ENCODE assay signal across 1 cellular context in the genomic region with DNA sequence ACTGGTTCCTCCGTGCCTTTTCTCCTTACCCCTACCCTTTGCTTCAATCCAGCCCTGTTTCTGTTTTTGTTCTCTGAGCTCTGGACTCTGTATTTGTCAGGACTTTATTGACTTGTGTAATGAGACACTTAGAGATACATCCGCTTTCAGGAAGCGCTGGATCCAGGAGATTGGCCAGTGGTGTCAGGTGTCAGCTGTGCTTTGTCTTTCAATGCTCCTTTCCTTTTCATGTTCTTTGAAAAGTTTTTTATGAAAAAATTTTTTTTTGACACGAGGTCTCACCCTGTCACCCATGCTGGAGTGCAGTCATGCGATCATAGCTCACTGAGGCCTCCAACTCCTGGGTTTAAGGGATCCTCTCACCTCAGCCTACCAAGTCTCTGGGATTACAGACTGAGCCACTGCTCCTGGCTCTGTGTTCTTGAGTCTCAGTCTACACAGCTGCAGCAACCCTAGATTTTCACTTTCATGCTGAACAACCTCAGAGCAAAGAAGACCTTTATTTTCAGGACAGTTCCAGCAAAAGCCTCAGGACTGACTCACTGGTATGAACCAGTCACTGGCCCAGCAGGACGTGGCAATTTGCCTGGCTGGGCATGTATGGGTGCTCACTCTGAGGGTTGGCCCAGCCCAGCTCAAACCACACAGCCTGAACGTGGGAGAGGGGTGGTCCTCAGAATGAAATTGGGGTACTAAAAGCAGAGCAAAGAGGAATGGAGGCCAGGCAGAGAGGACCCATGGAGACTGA.
TF ChIP-seq lines count a peak whose summit lies in the region.

No MANE protein-coding gene starts in this region.

TF ChIP-seq in HepG2, 621 proteins besides CTCF, POLR2A, EP300 and RAD21 (continued from another document and continues in another):
- TF ChIP-seq, protein P1, sequence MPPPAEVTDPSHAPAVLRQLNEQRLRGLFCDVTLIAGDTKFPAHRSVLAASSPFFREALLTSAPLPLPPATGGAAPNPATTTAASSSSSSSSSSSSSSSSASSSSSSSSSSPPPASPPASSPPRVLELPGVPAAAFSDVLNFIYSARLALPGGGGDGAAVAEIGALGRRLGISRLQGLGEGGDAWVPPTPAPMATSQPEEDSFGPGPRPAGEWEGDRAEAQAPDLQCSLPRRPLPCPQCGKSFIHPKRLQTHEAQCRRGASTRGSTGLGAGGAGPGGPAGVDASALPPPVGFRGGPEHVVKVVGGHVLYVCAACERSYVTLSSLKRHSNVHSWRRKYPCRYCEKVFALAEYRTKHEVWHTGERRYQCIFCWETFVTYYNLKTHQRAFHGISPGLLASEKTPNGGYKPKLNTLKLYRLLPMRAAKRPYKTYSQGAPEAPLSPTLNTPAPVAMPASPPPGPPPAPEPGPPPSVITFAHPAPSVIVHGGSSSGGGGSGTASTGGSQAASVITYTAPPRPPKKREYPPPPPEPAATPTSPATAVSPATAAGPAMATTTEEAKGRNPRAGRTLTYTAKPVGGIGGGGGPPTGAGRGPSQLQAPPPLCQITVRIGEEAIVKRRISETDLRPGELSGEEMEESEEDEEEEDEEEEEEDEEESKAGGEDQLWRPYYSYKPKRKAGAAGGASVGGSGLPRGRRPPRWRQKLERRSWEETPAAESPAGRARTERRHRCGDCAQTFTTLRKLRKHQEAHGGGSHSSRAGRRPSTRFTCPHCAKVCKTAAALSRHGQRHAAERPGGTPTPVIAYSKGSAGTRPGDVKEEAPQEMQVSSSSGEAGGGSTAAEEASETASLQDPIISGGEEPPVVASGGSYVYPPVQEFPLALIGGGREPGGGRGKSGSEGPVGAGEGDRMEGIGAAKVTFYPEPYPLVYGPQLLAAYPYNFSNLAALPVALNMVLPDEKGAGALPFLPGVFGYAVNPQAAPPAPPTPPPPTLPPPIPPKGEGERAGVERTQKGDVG (CRISPR knock-in tag; IDR thresholded peaks at IDR 0.05; ENCODE audit: borderline replicate concordance), result no peak
- peak; percentile 100 for TF ChIP-seq ZNF329 (CRISPR knock-in tag; IDR thresholded peaks at IDR 0.05; ENCODE audit: low read depth)
- TF ChIP-seq TAF15 (IDR thresholded peaks at IDR 0.05; ENCODE audit: low read depth, low read length, poor library complexity, severe bottlenecking), result no peak
- no peak for TF ChIP-seq KDM4B (CRISPR knock-in tag; IDR thresholded peaks at IDR 0.05)
- no peak for TF ChIP-seq ZSCAN20 (CRISPR knock-in tag; IDR thresholded peaks at IDR 0.05; ENCODE audit: borderline replicate concordance)
- TF ChIP-seq, protein P2, sequence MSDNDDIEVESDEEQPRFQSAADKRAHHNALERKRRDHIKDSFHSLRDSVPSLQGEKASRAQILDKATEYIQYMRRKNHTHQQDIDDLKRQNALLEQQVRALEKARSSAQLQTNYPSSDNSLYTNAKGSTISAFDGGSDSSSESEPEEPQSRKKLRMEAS (IDR thresholded peaks at IDR 0.05), result no peak
- TF ChIP-seq CENPT (CRISPR knock-in tag; IDR thresholded peaks at IDR 0.05; ENCODE audit: low read depth), result no peak
- TF ChIP-seq, protein P3, sequence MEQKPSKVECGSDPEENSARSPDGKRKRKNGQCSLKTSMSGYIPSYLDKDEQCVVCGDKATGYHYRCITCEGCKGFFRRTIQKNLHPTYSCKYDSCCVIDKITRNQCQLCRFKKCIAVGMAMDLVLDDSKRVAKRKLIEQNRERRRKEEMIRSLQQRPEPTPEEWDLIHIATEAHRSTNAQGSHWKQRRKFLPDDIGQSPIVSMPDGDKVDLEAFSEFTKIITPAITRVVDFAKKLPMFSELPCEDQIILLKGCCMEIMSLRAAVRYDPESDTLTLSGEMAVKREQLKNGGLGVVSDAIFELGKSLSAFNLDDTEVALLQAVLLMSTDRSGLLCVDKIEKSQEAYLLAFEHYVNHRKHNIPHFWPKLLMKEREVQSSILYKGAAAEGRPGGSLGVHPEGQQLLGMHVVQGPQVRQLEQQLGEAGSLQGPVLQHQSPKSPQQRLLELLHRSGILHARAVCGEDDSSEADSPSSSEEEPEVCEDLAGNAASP (CRISPR knock-in tag; IDR thresholded peaks at IDR 0.05; ENCODE audit: borderline replicate concordance), result no peak
- no peak for TF ChIP-seq TBL1XR1 (IDR thresholded peaks at IDR 0.05; ENCODE audit: borderline replicate concordance, low read length, partially characterized antibody)
- no peak for TF ChIP-seq ZNF644 (CRISPR knock-in tag; IDR thresholded peaks at IDR 0.05; ENCODE audit: low read depth)
- no peak for TF ChIP-seq PLRG1 (conservative IDR thresholded peaks at IDR 0.05)
- TF ChIP-seq TCF7 (IDR thresholded peaks at IDR 0.05; ENCODE audit: low read depth), result peak; percentile 55
- TF ChIP-seq AHR (CRISPR knock-in tag; IDR thresholded peaks at IDR 0.05), result no peak
- TF ChIP-seq ZNF713 (CRISPR knock-in tag; IDR thresholded peaks at IDR 0.05), result no peak
- TF ChIP-seq, protein P4, sequence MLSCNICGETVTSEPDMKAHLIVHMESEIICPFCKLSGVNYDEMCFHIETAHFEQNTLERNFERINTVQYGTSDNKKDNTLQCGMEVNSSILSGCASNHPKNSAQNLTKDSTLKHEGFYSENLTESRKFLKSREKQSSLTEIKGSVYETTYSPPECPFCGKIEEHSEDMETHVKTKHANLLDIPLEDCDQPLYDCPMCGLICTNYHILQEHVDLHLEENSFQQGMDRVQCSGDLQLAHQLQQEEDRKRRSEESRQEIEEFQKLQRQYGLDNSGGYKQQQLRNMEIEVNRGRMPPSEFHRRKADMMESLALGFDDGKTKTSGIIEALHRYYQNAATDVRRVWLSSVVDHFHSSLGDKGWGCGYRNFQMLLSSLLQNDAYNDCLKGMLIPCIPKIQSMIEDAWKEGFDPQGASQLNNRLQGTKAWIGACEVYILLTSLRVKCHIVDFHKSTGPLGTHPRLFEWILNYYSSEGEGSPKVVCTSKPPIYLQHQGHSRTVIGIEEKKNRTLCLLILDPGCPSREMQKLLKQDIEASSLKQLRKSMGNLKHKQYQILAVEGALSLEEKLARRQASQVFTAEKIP (CRISPR knock-in tag; IDR thresholded peaks at IDR 0.05; ENCODE audit: borderline replicate concordance), result no peak
- TF ChIP-seq ATM (IDR thresholded peaks at IDR 0.05; ENCODE audit: borderline replicate concordance), result no peak
- TF ChIP-seq THYN1 (CRISPR knock-in tag; IDR thresholded peaks at IDR 0.05; ENCODE audit: borderline replicate concordance, low read depth), result no peak
- no peak for TF ChIP-seq ZNF138 (CRISPR knock-in tag; IDR thresholded peaks at IDR 0.05; ENCODE audit: low read depth)
- no peak for TF ChIP-seq YEATS4 (CRISPR knock-in tag; IDR thresholded peaks at IDR 0.05; ENCODE audit: borderline replicate concordance)
- TF ChIP-seq SP4 (CRISPR knock-in tag; IDR thresholded peaks at IDR 0.05), result no peak
- TF ChIP-seq FIP1L1 (IDR thresholded peaks at IDR 0.05; ENCODE audit: borderline replicate concordance, insufficient read depth, low read depth, low read length), result no peak
- TF ChIP-seq ZMYM4 (CRISPR knock-in tag; IDR thresholded peaks at IDR 0.05), result 0 out of 2 replicates have a peak, but pooled peaks have one; percentile 22
- TF ChIP-seq KAT2B (IDR thresholded peaks at IDR 0.05; ENCODE audit: borderline replicate concordance, low read depth, low read length), result no peak
- TF ChIP-seq HOXD1 (CRISPR knock-in tag; IDR thresholded peaks at IDR 0.05), result no peak; the same call in 1 of the 2 replicates
- no peak for TF ChIP-seq ZBTB7B (CRISPR knock-in tag; IDR thresholded peaks at IDR 0.05)
- no peak for TF ChIP-seq TOPORS (CRISPR knock-in tag; IDR thresholded peaks at IDR 0.05)
- TF ChIP-seq, protein P5, sequence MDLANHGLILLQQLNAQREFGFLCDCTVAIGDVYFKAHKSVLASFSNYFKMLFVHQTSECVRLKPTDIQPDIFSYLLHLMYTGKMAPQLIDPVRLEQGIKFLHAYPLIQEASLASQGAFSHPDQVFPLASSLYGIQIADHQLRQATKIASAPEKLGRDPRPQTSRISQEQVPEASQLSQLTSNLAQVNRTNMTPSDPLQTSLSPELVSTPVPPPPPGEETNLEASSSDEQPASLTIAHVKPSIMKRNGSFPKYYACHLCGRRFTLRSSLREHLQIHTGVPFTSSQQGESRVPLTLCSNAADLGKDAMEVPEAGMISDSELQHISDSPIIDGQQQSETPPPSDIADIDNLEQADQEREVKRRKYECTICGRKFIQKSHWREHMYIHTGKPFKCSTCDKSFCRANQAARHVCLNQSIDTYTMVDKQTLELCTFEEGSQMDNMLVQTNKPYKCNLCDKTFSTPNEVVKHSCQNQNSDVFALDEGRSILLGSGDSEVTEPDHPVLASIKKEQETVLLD (CRISPR knock-in tag; IDR thresholded peaks at IDR 0.05; ENCODE audit: low read depth), result no peak
- TF ChIP-seq ZNF629 (CRISPR knock-in tag; conservative IDR thresholded peaks at IDR 0.05), result 0 out of 2 replicates have a peak, but pooled peaks have one; percentile 22
- no peak for TF ChIP-seq NR2C2 (CRISPR knock-in tag; IDR thresholded peaks at IDR 0.05; ENCODE audit: borderline replicate concordance)
- no peak for TF ChIP-seq ZFY (CRISPR knock-in tag; IDR thresholded peaks at IDR 0.05)
- no peak for TF ChIP-seq ZNF343 (CRISPR knock-in tag; IDR thresholded peaks at IDR 0.05)
- TF ChIP-seq FOSL1 (CRISPR knock-in tag; IDR thresholded peaks at IDR 0.05; ENCODE audit: borderline replicate concordance), result no peak
- no peak; the same call in 1 of the 2 replicates for TF ChIP-seq KAT8 (CRISPR knock-in tag; IDR thresholded peaks at IDR 0.05)
- no peak for TF ChIP-seq ZNF615 (CRISPR knock-in tag; IDR thresholded peaks at IDR 0.05; ENCODE audit: borderline replicate concordance)
- no peak for TF ChIP-seq ZNF136 (CRISPR knock-in tag; IDR thresholded peaks at IDR 0.05; ENCODE audit: low read depth)
- TF ChIP-seq ZNF432 (CRISPR knock-in tag; IDR thresholded peaks at IDR 0.05; ENCODE audit: borderline replicate concordance), result no peak
- no peak for TF ChIP-seq RFX5 (IDR thresholded peaks at IDR 0.05; ENCODE audit: low read depth, low read length)
- TF ChIP-seq ZNF619 (CRISPR knock-in tag; IDR thresholded peaks at IDR 0.05), result no peak
- TF ChIP-seq, protein P6, sequence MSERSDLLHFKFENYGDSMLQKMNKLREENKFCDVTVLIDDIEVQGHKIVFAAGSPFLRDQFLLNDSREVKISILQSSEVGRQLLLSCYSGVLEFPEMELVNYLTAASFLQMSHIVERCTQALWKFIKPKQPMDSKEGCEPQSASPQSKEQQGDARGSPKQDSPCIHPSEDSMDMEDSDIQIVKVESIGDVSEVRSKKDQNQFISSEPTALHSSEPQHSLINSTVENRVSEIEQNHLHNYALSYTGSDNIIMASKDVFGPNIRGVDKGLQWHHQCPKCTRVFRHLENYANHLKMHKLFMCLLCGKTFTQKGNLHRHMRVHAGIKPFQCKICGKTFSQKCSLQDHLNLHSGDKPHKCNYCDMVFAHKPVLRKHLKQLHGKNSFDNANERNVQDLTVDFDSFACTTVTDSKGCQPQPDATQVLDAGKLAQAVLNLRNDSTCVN (CRISPR knock-in tag; IDR thresholded peaks at IDR 0.05; ENCODE audit: borderline replicate concordance), result no peak
- TF ChIP-seq, protein P7, sequence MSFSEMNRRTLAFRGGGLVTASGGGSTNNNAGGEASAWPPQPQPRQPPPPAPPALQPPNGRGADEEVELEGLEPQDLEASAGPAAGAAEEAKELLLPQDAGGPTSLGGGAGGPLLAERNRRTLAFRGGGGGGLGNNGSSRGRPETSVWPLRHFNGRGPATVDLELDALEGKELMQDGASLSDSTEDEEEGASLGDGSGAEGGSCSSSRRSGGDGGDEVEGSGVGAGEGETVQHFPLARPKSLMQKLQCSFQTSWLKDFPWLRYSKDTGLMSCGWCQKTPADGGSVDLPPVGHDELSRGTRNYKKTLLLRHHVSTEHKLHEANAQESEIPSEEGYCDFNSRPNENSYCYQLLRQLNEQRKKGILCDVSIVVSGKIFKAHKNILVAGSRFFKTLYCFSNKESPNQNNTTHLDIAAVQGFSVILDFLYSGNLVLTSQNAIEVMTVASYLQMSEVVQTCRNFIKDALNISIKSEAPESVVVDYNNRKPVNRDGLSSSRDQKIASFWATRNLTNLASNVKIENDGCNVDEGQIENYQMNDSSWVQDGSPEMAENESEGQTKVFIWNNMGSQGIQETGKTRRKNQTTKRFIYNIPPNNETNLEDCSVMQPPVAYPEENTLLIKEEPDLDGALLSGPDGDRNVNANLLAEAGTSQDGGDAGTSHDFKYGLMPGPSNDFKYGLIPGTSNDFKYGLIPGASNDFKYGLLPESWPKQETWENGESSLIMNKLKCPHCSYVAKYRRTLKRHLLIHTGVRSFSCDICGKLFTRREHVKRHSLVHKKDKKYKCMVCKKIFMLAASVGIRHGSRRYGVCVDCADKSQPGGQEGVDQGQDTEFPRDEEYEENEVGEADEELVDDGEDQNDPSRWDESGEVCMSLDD (CRISPR knock-in tag; IDR thresholded peaks at IDR 0.05; ENCODE audit: borderline replicate concordance), result no peak
- TF ChIP-seq ZSCAN25 (CRISPR knock-in tag; IDR thresholded peaks at IDR 0.05), result no peak
- TF ChIP-seq ZNF34 (CRISPR knock-in tag; IDR thresholded peaks at IDR 0.05; ENCODE audit: borderline replicate concordance), result no peak
- TF ChIP-seq, protein P8, sequence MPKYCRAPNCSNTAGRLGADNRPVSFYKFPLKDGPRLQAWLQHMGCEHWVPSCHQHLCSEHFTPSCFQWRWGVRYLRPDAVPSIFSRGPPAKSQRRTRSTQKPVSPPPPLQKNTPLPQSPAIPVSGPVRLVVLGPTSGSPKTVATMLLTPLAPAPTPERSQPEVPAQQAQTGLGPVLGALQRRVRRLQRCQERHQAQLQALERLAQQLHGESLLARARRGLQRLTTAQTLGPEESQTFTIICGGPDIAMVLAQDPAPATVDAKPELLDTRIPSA (CRISPR knock-in tag; IDR thresholded peaks at IDR 0.05; ENCODE audit: borderline replicate concordance), result no peak
- TF ChIP-seq ZBTB20 (CRISPR knock-in tag; IDR thresholded peaks at IDR 0.05; ENCODE audit: borderline replicate concordance, low read depth), result no peak
